Comparison of ENCODE assay signal across 12 cellular contexts in the genomic region with DNA sequence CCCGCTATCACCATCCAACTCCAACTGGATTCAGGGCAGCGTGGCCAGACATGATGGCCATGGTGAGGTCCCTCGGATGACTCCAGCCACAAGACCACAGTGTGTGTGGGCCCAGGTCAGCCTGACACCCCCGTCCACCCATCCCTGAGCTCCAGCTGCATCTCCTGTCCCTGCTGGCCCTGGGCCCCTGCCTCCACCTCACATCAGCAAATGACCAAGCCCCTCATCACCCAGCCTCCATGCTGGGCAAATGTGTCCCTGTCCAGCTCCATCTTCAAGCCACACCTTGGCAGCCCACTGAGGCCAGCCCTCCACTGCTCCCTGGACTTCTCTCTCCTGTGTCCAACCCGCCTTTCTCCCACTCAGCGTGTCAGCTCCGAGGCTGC. TPM values are rescaled to one million over a fixed set of nuclear protein-coding genes. Genes with fewer than 3 reads are reported as not detected.
DNase-seq lines count a peak whose midpoint lies in the region; TF ChIP-seq lines count a peak whose summit lies in the region.
"Had no signal": no experiment of that assay in that cellular context is flagged by ENCODE, and none has a peak within 500 bp of the region (broad histone marks: within the 10 kb centered on the region; RNA-seq: fewer than 3 reads in every experiment).

No MANE protein-coding gene starts in this region.

- no peaks in the 10 kb centered on the region for H3K9me3 ChIP-seq in CD8-positive, alpha-beta memory T cell (ENCODE audit: low read length)
- H3K9me3 ChIP-seq in Loucy (ENCODE audit: insufficient read depth, low read depth, low read length) (no peaks in the 10 kb centered on the region), osteoblast (ENCODE audit: low read depth, low read length) (no peaks in the 10 kb centered on the region), SK-N-SH (no peaks in the 10 kb centered on the region)
- H3K9me3 ChIP-seq: esophagus muscularis mucosa had no signal

- POLR2A ChIA-PET in CD8-positive, alpha-beta memory T cell (lab: Charles Lee) = interaction anchor here (0.5 to 0.8 kb wide), 3 partner anchors 77 to 467 kb away, joined by 3 to 5 read pairs (median 3); no protein-coding TSS in a partner anchor
- POLR2A ChIA-PET in SK-N-SH (lab: Yijun Ruan, JAX) = no interaction called here

- H3K27ac ChIP-seq in CD8-positive, alpha-beta memory T cell (ENCODE audit: low read depth, low read length) = peak overlapping the region; percentile 72
- H3K27ac ChIP-seq in osteoblast (ENCODE audit: low read depth, low read length) (no peak overlapping the region), SK-N-SH (ENCODE audit: low read depth in 2 of 2, low read length in 1 of 2) (no peak overlapping the region)

- H3K27ac Mint-ChIP-seq in CD8-positive, alpha-beta memory T cell = peak overlapping the region; percentile 93 to 100 (median 98)

- H3K79me2 ChIP-seq in Loucy (ENCODE audit: insufficient read depth, low read length) = peaks cover 7% of the 10 kb centered on the region; the same call in 1 of the 2 replicates
- H3K79me2 ChIP-seq in osteoblast (ENCODE audit: insufficient read depth, low read length) = no peaks in the 10 kb centered on the region
- H3K79me2 ChIP-seq in SK-N-SH (ENCODE audit: insufficient read depth) = no peaks in the 10 kb centered on the region

- H3K27me3 Mint-ChIP-seq in CD8-positive, alpha-beta memory T cell = peaks cover 0 to 2% of the 10 kb centered on the region in 2 donors

- peak overlapping the region; percentile 99 for H3K4me3 ChIP-seq in CD8-positive, alpha-beta memory T cell (ENCODE audit: low read length)
- H3K4me3 ChIP-seq in Loucy (ENCODE audit: low read length, poor library complexity, severe bottlenecking) (peak overlapping the region; percentile 47), osteoblast (ENCODE audit: insufficient read depth, low read length) (no peak overlapping the region), SK-N-SH (ENCODE audit: low read depth in 2 of 2, low read length in 1 of 2) (no peak overlapping the region)

- TF ChIP-seq CTCF in Loucy (conservative IDR thresholded peaks at IDR 0.05; ENCODE audit: low read length) (no peak), osteoblast (IDR thresholded peaks at IDR 0.05; ENCODE audit: extremely low read depth, low read depth, low read length) (no peak), SK-N-SH (IDR thresholded peaks at IDR 0.05) (no peak)

- peaks cover 82% of the 10 kb centered on the region for H3K4me1 ChIP-seq in CD8-positive, alpha-beta memory T cell (ENCODE audit: insufficient read depth, low read length)
- peaks cover 63% of the 10 kb centered on the region for H3K4me1 ChIP-seq in Loucy (ENCODE audit: insufficient read depth, low read length, poor library complexity, severe bottlenecking)
- H3K4me1 ChIP-seq in osteoblast (ENCODE audit: insufficient read depth, low read length) = peaks cover 1% of the 10 kb centered on the region
- no peaks in the 10 kb centered on the region; a peak in 1 of 4 replicates for H3K4me1 ChIP-seq in SK-N-SH (ENCODE audit: control insufficient read depth in 1 of 2, insufficient read depth in 2 of 2, low read depth in 1 of 2, low read length in 1 of 2)

- peak overlapping the region; percentile 67 for H3K4me2 ChIP-seq in Loucy (ENCODE audit: low read depth, low read length, poor library complexity, severe bottlenecking)
- H3K4me2 ChIP-seq in osteoblast (ENCODE audit: insufficient read depth, low read length) = no peak overlapping the region
- no peak overlapping the region for H3K4me2 ChIP-seq in SK-N-SH

- H4K20me1 ChIP-seq in Loucy (ENCODE audit: insufficient read depth, low read length, poor library complexity, severe bottlenecking) (no peaks in the 10 kb centered on the region), osteoblast (ENCODE audit: insufficient read depth, low read length) (no peaks in the 10 kb centered on the region), SK-N-SH (ENCODE audit: insufficient read depth) (no peaks in the 10 kb centered on the region)

- H3F3A ChIP-seq in Loucy (ENCODE audit: low read depth) (no peaks in the 10 kb centered on the region), SK-N-SH (replicated peaks; ENCODE audit: insufficient read depth) (no peaks in the 10 kb centered on the region)

- CTCF ChIA-PET in CD8-positive, alpha-beta memory T cell (lab: Charles Lee) = interaction anchor here (0.6 to 12.5 kb wide), 5 partner anchors 9 to 280 kb away, joined by 3 to 153 read pairs (median 5); a partner anchor contains a TSS
- CTCF ChIA-PET in SK-N-SH (lab: Yijun Ruan, JAX) = interaction anchor here (2.6 to 9.5 kb wide), 3 partner anchors 16 to 86 kb away, joined by 12 to 81 read pairs (median 27); no protein-coding TSS in a partner anchor

- H3K36me3 Mint-ChIP-seq in CD8-positive, alpha-beta memory T cell = peaks cover 5 to 45% (median 7%) of the 10 kb centered on the region in 3 donors

- H3K9me3 Mint-ChIP-seq in CD8-positive, alpha-beta memory T cell = no peaks in the 10 kb centered on the region

- no peak overlapping the region for H2AFZ ChIP-seq in Loucy (ENCODE audit: low read length)
- no peak overlapping the region for H2AFZ ChIP-seq in osteoblast (ENCODE audit: low read length)
- H2AFZ ChIP-seq in SK-N-SH (ENCODE audit: low read depth) = no peak overlapping the region

- peak overlapping the region; percentile 70 for H3K9ac ChIP-seq in Loucy (ENCODE audit: low read depth, low read length, poor library complexity, severe bottlenecking)
- H3K9ac ChIP-seq in SK-N-SH = no peak overlapping the region

- peaks cover 54 to 90% (median 62%) of the 10 kb centered on the region in 3 donors for H3K4me1 Mint-ChIP-seq in CD8-positive, alpha-beta memory T cell

- no peaks in the 10 kb centered on the region for H3K27me3 ChIP-seq in CD8-positive, alpha-beta memory T cell (ENCODE audit: insufficient read depth, low read length, poor library complexity, severe bottlenecking)
- H3K27me3 ChIP-seq in Loucy (ENCODE audit: insufficient read depth, low read length, poor library complexity, severe bottlenecking) = no peaks in the 10 kb centered on the region
- H3K27me3 ChIP-seq in osteoblast (ENCODE audit: insufficient read depth, low read length) = no peaks in the 10 kb centered on the region
- no peaks in the 10 kb centered on the region for H3K27me3 ChIP-seq in SK-N-SH (ENCODE audit: insufficient read depth)

- WGBS in SK-N-SH (ENCODE audit: low lambda C conversion rate) = 79% methylated on average over 4 of the region's 7 CpGs

- H3K36me3 ChIP-seq in CD8-positive, alpha-beta memory T cell (ENCODE audit: insufficient read depth, low read length) = peaks cover 4% of the 10 kb centered on the region
- H3K36me3 ChIP-seq in Loucy (ENCODE audit: insufficient read depth, low read length) (no peaks in the 10 kb centered on the region), osteoblast (ENCODE audit: insufficient read depth, low read length) (no peaks in the 10 kb centered on the region), SK-N-SH (replicated peaks in 1 of 2; ENCODE audit: control insufficient read depth in 1 of 2, insufficient read depth in 2 of 2, low read length in 1 of 2) (no peaks in the 10 kb centered on the region)
- H3K36me3 ChIP-seq: esophagus muscularis mucosa had no signal

- no peak for TF ChIP-seq EP300 in SK-N-SH (IDR thresholded peaks at IDR 0.05; ENCODE audit: borderline replicate concordance in 1 of 2, low read depth in 1 of 2, low read length in 1 of 2)

- DNase-seq in CD8-positive, alpha-beta memory T cell = no peak
- DNase-seq in ecto neural progenitor cell (ENCODE audit: low spot score) (peak; percentile 37), osteoblast (ENCODE audit: insufficient read length, low spot score, missing footprints) (peak; percentile 29), SK-N-SH (no peak), retina (no peak), DMS79 (lab: John Stamatoyannopoulos, UW) (no peak)
- DNase-seq in NK-92 treated with Interleukin-12 subunit alpha and Interleukin-12 subunit beta, amount 100 ng/mL, for 24 hours (lab: John Stamatoyannopoulos, UW) = no peak
- DNase-seq: KG1, NCI-H1930 had no signal

- H3K9me2 ChIP-seq in Loucy (replicated peaks; ENCODE audit: low read depth, low read length) = no peaks in the 10 kb centered on the region
- no peaks in the 10 kb centered on the region for H3K9me2 ChIP-seq in SK-N-SH

- TF ChIP-seq RAD21 in SK-N-SH (IDR thresholded peaks at IDR 0.05; ENCODE audit: low read length) = no peak

- H3K4me3 Mint-ChIP-seq in CD8-positive, alpha-beta memory T cell = peak overlapping the region; percentile 88 to 100 (median 94)

TF ChIP-seq in SK-N-SH, 30 proteins besides CTCF, POLR2A, EP300 and RAD21 (continues in another document):
- TF ChIP-seq, protein P1, sequence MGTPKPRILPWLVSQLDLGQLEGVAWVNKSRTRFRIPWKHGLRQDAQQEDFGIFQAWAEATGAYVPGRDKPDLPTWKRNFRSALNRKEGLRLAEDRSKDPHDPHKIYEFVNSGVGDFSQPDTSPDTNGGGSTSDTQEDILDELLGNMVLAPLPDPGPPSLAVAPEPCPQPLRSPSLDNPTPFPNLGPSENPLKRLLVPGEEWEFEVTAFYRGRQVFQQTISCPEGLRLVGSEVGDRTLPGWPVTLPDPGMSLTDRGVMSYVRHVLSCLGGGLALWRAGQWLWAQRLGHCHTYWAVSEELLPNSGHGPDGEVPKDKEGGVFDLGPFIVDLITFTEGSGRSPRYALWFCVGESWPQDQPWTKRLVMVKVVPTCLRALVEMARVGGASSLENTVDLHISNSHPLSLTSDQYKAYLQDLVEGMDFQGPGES (IDR thresholded peaks at IDR 0.05; ENCODE audit: low read depth, low read length) = no peak
- TF ChIP-seq MXI1 (IDR thresholded peaks at IDR 0.05; ENCODE audit: low read depth, low read length) = no peak
- TF ChIP-seq NRF1 (IDR thresholded peaks at IDR 0.05; ENCODE audit: low read depth, low read length) = no peak
- TF ChIP-seq ELF1 (IDR thresholded peaks at IDR 0.05) = no peak
- TF ChIP-seq, protein P2, sequence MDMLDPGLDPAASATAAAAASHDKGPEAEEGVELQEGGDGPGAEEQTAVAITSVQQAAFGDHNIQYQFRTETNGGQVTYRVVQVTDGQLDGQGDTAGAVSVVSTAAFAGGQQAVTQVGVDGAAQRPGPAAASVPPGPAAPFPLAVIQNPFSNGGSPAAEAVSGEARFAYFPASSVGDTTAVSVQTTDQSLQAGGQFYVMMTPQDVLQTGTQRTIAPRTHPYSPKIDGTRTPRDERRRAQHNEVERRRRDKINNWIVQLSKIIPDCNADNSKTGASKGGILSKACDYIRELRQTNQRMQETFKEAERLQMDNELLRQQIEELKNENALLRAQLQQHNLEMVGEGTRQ (IDR thresholded peaks at IDR 0.05; ENCODE audit: borderline replicate concordance, low read depth, low read length) = no peak
- TF ChIP-seq JUND (IDR thresholded peaks at IDR 0.05) = no peak

RNA-seq across cellular contexts. Expression of a gene that starts 3.2 kb away (rescaled TPM):
- total RNA-seq in CD8-positive, alpha-beta memory T cell = 10 to 100 TPM; 51.3 to 52.0 TPM
- 34.9 TPM for polyA plus RNA-seq in CD8-positive, alpha-beta memory T cell
- under 0.01 TPM in 2 replicates for total RNA-seq in osteoblast
- 0.03 TPM in 1 of 2 replicates, not detected in the other for polyA plus RNA-seq in SK-N-SH (2012; rRNA removed)
- 0.03 TPM in 1 of 2 replicates, not detected in the other for polyA plus RNA-seq in SK-N-SH (2012; cell fraction: cytosol; rRNA removed)
- polyA plus RNA-seq in SK-N-SH (2012; cell fraction: nucleus; rRNA removed) = 0.28 and 0.37 TPM in 2 replicates
- total RNA-seq: myocyte had no signal

RNA-seq across cellular contexts. Expression of a gene that starts 41.2 kb away (rescaled TPM):
- 10 to 100 TPM; 73.0 to 76.7 TPM for total RNA-seq in CD8-positive, alpha-beta memory T cell
- polyA plus RNA-seq in CD8-positive, alpha-beta memory T cell = 23.8 TPM
- 13.3 and 13.8 TPM in 2 replicates for total RNA-seq in osteoblast
- 23.7 and 26.8 TPM in 2 replicates for polyA plus RNA-seq in SK-N-SH (2012; rRNA removed)
- 15.1 and 21.2 TPM in 2 replicates for polyA plus RNA-seq in SK-N-SH (2012; cell fraction: cytosol; rRNA removed)
- polyA plus RNA-seq in SK-N-SH (2012; cell fraction: nucleus; rRNA removed) = 15.7 and 19.5 TPM in 2 replicates

Comparison
In these comparisons a context has a peak if more than half of its experiments do, and no peak if none do; other contexts are left out.
1. DNase-seq: peak in ecto neural progenitor cell (single experiment) and osteoblast (single experiment); none in CD8-positive, alpha-beta memory T cell (0 of 5), NK-92 treated with Interleukin-12 subunit alpha and Interleukin-12 subunit beta, amount 100 ng/mL, for 24 hours (single experiment), SK-N-SH (single experiment), retina (single experiment) and DMS79 (single experiment).
2. H3K4me3 ChIP-seq: peak in CD8-positive, alpha-beta memory T cell (single experiment) and Loucy (single experiment); none in osteoblast (single experiment) and SK-N-SH (0 of 2).
3. RNA of a gene that starts 3.2 kb away (total RNA-seq): 51.3 to 52.0 TPM in CD8-positive, alpha-beta memory T cell; under 0.01 TPM in osteoblast; every median in the first group is over 10 times any median in the second.